ENCODE assay signal across 1 cellular context in genomic region chr4:153083447-153083921, GRCh38.
TF ChIP-seq lines count a peak whose summit lies in the region.

No MANE protein-coding gene starts in this region.

TF ChIP-seq in HEK293, 187 proteins besides CTCF, POLR2A, EP300 and RAD21 (continued from another document):
- TF ChIP-seq, protein P1, sequence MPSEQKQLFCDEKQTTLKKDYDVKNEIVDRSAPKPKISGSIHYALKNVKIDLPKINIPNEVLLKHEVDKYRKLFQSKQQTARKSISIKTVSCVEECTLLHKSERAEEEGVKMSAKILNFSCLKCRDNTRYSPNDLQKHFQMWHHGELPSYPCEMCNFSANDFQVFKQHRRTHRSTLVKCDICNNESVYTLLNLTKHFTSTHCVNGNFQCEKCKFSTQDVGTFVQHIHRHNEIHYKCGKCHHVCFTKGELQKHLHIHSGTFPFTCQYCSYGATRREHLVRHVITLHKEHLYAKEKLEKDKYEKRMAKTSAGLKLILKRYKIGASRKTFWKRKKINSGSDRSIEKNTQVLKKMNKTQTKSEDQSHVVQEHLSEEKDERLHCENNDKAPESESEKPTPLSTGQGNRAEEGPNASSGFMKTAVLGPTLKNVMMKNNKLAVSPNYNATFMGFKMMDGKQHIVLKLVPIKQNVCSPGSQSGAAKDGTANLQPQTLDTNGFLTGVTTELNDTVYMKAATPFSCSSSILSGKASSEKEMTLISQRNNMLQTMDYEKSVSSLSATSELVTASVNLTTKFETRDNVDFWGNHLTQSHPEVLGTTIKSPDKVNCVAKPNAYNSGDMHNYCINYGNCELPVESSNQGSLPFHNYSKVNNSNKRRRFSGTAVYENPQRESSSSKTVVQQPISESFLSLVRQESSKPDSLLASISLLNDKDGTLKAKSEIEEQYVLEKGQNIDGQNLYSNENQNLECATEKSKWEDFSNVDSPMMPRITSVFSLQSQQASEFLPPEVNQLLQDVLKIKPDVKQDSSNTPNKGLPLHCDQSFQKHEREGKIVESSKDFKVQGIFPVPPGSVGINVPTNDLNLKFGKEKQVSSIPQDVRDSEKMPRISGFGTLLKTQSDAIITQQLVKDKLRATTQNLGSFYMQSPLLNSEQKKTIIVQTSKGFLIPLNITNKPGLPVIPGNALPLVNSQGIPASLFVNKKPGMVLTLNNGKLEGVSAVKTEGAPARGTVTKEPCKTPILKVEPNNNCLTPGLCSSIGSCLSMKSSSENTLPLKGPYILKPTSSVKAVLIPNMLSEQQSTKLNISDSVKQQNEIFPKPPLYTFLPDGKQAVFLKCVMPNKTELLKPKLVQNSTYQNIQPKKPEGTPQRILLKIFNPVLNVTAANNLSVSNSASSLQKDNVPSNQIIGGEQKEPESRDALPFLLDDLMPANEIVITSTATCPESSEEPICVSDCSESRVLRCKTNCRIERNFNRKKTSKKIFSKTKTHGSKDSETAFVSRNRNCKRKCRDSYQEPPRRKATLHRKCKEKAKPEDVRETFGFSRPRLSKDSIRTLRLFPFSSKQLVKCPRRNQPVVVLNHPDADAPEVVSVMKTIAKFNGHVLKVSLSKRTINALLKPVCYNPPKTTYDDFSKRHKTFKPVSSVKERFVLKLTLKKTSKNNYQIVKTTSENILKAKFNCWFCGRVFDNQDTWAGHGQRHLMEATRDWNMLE (tag by site-specific recombination; conservative IDR thresholded peaks at IDR 0.05; ENCODE audit: low read depth): peak; percentile 49
- TF ChIP-seq ZNF473 (tag by site-specific recombination; IDR thresholded peaks at IDR 0.05) (no peak), SCRT2 (tag by site-specific recombination; IDR thresholded peaks at IDR 0.05) (peak; percentile 28; the same call in 1 of the 2 replicates), ZNF140 (tag by site-specific recombination; IDR thresholded peaks at IDR 0.05) (no peak), ZIC2 (tag by site-specific recombination; IDR thresholded peaks at IDR 0.05) (peak; percentile 76), ZNF133 (tag by site-specific recombination; IDR thresholded peaks at IDR 0.05) (no peak), ZNF404 (tag by site-specific recombination; IDR thresholded peaks at IDR 0.05) (no peak), ZNF248 (tag by site-specific recombination; IDR thresholded peaks at IDR 0.05) (no peak), ZNF266 (tag by site-specific recombination; IDR thresholded peaks at IDR 0.05; ENCODE audit: low read depth) (no peak), ZNF121 (tag by site-specific recombination; IDR thresholded peaks at IDR 0.05) (no peak), ZNF521 (tag by site-specific recombination; IDR thresholded peaks at IDR 0.05) (no peak), ZNF18 (tag by site-specific recombination; IDR thresholded peaks at IDR 0.05) (no peak), ZNF501 (tag by site-specific recombination; IDR thresholded peaks at IDR 0.05) (no peak), ZNF654 (tag by site-specific recombination; IDR thresholded peaks at IDR 0.05; ENCODE audit: low read depth) (peak; percentile 77), ZNF2 (tag by site-specific recombination; IDR thresholded peaks at IDR 0.05) (peak; percentile 48; the same call in 1 of the 2 replicates), ZFP41 (tag by site-specific recombination; IDR thresholded peaks at IDR 0.05; ENCODE audit: borderline replicate concordance) (no peak), ZNF624 (tag by site-specific recombination; IDR thresholded peaks at IDR 0.05) (no peak), ZFP3 (tag by site-specific recombination; IDR thresholded peaks at IDR 0.05; ENCODE audit: low read depth) (no peak), ZNF610 (tag by site-specific recombination; IDR thresholded peaks at IDR 0.05; ENCODE audit: borderline replicate concordance) (no peak), ZNF394 (tag by site-specific recombination; IDR thresholded peaks at IDR 0.05; ENCODE audit: borderline replicate concordance) (no peak), ZNF560 (tag by site-specific recombination; IDR thresholded peaks at IDR 0.05; ENCODE audit: borderline replicate concordance) (no peak), ZNF791 (tag by site-specific recombination; IDR thresholded peaks at IDR 0.05) (no peak), ZNF366 (tag by site-specific recombination; conservative IDR thresholded peaks at IDR 0.05) (no peak), ZNF423 (tag by site-specific recombination; IDR thresholded peaks at IDR 0.05) (no peak), GLI2 (tag by site-specific recombination; IDR thresholded peaks at IDR 0.05; ENCODE audit: borderline replicate concordance, low read depth) (no peak), ZBTB21 (tag by site-specific recombination; IDR thresholded peaks at IDR 0.05) (no peak), ZNF600 (tag by site-specific recombination; IDR thresholded peaks at IDR 0.05) (0 out of 2 replicates have a peak, but pooled peaks have one; percentile 27), PBX3 (CRISPR knock-in tag; IDR thresholded peaks at IDR 0.05) (no peak), ZBTB17 (tag by site-specific recombination; IDR thresholded peaks at IDR 0.05) (peak; percentile 17; the same call in 1 of the 2 replicates), ZNF175 (tag by site-specific recombination; IDR thresholded peaks at IDR 0.05) (no peak), ZNF10 (tag by site-specific recombination; IDR thresholded peaks at IDR 0.05) (no peak), BCL11B (tag by site-specific recombination; IDR thresholded peaks at IDR 0.05; ENCODE audit: low read depth) (no peak), ZBTB7A (tag by site-specific recombination; IDR thresholded peaks at IDR 0.05; ENCODE audit: low read depth) (no peak), ZSCAN16 (tag by site-specific recombination; IDR thresholded peaks at IDR 0.05) (no peak), YY2 (tag by site-specific recombination; IDR thresholded peaks at IDR 0.05) (no peak), ZNF169 (tag by site-specific recombination; IDR thresholded peaks at IDR 0.05) (no peak), GFI1B (tag by site-specific recombination; IDR thresholded peaks at IDR 0.05) (no peak), EGR2 (tag by site-specific recombination; IDR thresholded peaks at IDR 0.05; ENCODE audit: low read depth) (no peak), BCL11A (tag by site-specific recombination; IDR thresholded peaks at IDR 0.05; ENCODE audit: low read depth) (no peak), ZNF677 (tag by site-specific recombination; IDR thresholded peaks at IDR 0.05) (no peak), ZNF138 (tag by site-specific recombination; IDR thresholded peaks at IDR 0.05; ENCODE audit: borderline replicate concordance) (no peak), ZNF157 (tag by site-specific recombination; IDR thresholded peaks at IDR 0.05) (no peak), ZNF16 (tag by site-specific recombination; IDR thresholded peaks at IDR 0.05; ENCODE audit: low read depth) (no peak), GLIS1 (tag by site-specific recombination; IDR thresholded peaks at IDR 0.05) (no peak), IKZF3 (tag by site-specific recombination; IDR thresholded peaks at IDR 0.05) (peak; percentile 49; the same call in 1 of the 2 replicates), ZNF548 (tag by site-specific recombination; IDR thresholded peaks at IDR 0.05) (no peak), SETDB1 (IDR thresholded peaks at IDR 0.05; ENCODE audit: insufficient read length, low read length) (no peak), ZEB2 (tag by site-specific recombination; IDR thresholded peaks at IDR 0.05) (no peak)
- TF ChIP-seq, protein P2, sequence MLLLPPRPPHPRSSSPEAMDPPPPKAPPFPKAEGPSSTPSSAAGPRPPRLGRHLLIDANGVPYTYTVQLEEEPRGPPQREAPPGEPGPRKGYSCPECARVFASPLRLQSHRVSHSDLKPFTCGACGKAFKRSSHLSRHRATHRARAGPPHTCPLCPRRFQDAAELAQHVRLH (tag by site-specific recombination; IDR thresholded peaks at IDR 0.05): no peak
- TF ChIP-seq, protein P3, sequence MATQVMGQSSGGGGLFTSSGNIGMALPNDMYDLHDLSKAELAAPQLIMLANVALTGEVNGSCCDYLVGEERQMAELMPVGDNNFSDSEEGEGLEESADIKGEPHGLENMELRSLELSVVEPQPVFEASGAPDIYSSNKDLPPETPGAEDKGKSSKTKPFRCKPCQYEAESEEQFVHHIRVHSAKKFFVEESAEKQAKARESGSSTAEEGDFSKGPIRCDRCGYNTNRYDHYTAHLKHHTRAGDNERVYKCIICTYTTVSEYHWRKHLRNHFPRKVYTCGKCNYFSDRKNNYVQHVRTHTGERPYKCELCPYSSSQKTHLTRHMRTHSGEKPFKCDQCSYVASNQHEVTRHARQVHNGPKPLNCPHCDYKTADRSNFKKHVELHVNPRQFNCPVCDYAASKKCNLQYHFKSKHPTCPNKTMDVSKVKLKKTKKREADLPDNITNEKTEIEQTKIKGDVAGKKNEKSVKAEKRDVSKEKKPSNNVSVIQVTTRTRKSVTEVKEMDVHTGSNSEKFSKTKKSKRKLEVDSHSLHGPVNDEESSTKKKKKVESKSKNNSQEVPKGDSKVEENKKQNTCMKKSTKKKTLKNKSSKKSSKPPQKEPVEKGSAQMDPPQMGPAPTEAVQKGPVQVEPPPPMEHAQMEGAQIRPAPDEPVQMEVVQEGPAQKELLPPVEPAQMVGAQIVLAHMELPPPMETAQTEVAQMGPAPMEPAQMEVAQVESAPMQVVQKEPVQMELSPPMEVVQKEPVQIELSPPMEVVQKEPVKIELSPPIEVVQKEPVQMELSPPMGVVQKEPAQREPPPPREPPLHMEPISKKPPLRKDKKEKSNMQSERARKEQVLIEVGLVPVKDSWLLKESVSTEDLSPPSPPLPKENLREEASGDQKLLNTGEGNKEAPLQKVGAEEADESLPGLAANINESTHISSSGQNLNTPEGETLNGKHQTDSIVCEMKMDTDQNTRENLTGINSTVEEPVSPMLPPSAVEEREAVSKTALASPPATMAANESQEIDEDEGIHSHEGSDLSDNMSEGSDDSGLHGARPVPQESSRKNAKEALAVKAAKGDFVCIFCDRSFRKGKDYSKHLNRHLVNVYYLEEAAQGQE (tag by site-specific recombination; IDR thresholded peaks at IDR 0.05): no peak
- TF ChIP-seq, protein P4, sequence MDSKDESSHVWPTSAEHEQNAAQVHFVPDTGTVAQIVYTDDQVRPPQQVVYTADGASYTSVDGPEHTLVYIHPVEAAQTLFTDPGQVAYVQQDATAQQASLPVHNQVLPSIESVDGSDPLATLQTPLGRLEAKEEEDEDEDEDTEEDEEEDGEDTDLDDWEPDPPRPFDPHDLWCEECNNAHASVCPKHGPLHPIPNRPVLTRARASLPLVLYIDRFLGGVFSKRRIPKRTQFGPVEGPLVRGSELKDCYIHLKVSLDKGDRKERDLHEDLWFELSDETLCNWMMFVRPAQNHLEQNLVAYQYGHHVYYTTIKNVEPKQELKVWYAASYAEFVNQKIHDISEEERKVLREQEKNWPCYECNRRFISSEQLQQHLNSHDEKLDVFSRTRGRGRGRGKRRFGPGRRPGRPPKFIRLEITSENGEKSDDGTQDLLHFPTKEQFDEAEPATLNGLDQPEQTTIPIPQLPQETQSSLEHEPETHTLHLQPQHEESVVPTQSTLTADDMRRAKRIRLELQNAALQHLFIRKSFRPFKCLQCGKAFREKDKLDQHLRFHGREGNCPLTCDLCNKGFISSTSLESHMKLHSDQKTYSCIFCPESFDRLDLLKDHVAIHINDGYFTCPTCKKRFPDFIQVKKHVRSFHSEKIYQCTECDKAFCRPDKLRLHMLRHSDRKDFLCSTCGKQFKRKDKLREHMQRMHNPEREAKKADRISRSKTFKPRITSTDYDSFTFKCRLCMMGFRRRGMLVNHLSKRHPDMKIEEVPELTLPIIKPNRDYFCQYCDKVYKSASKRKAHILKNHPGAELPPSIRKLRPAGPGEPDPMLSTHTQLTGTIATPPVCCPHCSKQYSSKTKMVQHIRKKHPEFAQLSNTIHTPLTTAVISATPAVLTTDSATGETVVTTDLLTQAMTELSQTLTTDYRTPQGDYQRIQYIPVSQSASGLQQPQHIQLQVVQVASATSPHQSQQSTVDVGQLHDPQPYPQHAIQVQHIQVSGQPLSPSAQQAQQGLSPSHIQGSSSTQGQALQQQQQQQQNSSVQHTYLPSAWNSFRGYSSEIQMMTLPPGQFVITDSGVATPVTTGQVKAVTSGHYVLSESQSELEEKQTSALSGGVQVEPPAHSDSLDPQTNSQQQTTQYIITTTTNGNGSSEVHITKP (tag by site-specific recombination; IDR thresholded peaks at IDR 0.05): no peak
- TF ChIP-seq, protein P5, sequence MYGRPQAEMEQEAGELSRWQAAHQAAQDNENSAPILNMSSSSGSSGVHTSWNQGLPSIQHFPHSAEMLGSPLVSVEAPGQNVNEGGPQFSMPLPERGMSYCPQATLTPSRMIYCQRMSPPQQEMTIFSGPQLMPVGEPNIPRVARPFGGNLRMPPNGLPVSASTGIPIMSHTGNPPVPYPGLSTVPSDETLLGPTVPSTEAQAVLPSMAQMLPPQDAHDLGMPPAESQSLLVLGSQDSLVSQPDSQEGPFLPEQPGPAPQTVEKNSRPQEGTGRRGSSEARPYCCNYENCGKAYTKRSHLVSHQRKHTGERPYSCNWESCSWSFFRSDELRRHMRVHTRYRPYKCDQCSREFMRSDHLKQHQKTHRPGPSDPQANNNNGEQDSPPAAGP (tag by site-specific recombination; IDR thresholded peaks at IDR 0.05): no peak
- TF ChIP-seq, protein P6, sequence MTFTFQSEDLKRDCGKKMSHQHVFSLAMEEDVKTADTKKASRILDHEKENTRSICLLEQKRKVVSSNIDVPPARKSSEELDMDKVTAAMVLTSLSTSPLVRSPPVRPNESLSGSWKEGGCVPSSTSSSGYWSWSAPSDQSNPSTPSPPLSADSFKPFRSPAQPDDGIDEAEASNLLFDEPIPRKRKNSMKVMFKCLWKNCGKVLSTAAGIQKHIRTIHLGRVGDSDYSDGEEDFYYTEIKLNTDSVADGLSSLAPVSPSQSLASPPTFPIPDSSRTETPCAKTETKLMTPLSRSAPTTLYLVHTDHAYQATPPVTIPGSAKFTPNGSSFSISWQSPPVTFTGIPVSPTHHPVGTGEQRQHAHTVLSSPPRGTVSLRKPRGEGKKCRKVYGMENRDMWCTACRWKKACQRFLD (tag by site-specific recombination; IDR thresholded peaks at IDR 0.05): no peak
